24 cellular contexts compared by ENCODE assay signal in the genomic region with DNA sequence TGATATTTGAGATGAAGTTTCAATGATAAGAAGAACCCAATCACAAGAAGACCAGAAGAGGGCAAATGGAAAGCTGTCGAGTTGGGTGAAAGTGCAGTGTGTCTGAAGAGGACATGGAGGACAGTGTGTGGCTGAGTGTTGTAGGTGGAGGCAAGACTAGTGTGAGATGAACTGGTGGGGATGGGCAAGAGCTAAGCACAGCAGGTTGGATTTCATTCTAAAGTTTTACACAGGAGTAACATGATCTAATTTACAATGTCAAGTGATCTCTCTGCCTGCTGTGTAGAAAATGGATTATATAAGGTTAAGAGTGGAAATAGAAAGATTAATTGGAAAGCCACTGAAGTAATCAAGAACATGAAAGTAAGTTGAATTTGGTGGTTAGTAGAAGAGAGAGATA.
DNase-seq lines count a peak whose midpoint lies in the region; ATAC-seq, FAIRE-seq and TF ChIP-seq lines count a peak whose summit lies in the region.
"Had no signal": no experiment of that assay in that cellular context is flagged by ENCODE, and none has a peak within 500 bp of the region (broad histone marks: within the 10 kb centered on the region; RNA-seq: fewer than 3 reads in every experiment).

No MANE protein-coding gene starts in this region.

- H3K4me2 ChIP-seq in K562 (ENCODE audit: insufficient read depth, low read length) (no peak overlapping the region), neural progenitor cell (no peak overlapping the region)
- H3K4me2 ChIP-seq: A549; BLaER1 treated with 17β-estradiol and CSF1 and Interleukin-3, amounts not matched to agents 10 nM and 100 nM had no signal

- ATAC-seq in T-helper 17 cell (no peak), K562 (peak; percentile 54)
- ATAC-seq: A549 had no signal

- H3K4me1 ChIP-seq in K562 (replicated peaks in 1 of 2; ENCODE audit: control insufficient read depth in 2 of 2, insufficient read depth in 2 of 2, low read length in 2 of 2): peaks cover 0 to 24% of the 10 kb centered on the region in 2 experiments; a peak in 3 of 5 replicates
- no peaks in the 10 kb centered on the region for H3K4me1 ChIP-seq in neural progenitor cell
- H3K4me1 ChIP-seq: A549, HAP-1 had no signal

- H3K4me3 ChIP-seq in K562 (no peak overlapping the region), neural progenitor cell (no peak overlapping the region)
- H3K4me3 ChIP-seq: A549; BLaER1 treated with 17β-estradiol and CSF1 and Interleukin-3, amounts not matched to agents 10 nM and 100 nM; GM23248; HAP-1 had no signal

- no peak overlapping the region for H3K27ac ChIP-seq in K562 (ENCODE audit: extremely low read depth, low read depth, low read length)
- H3K27ac ChIP-seq in neural progenitor cell: no peak overlapping the region
- H3K27ac ChIP-seq: A549; BLaER1 treated with 17β-estradiol and CSF1 and Interleukin-3, amounts not matched to agents 10 nM and 100 nM; GM23248 had no signal

- TF ChIP-seq POLR2A in K562 (conservative IDR thresholded peaks at IDR 0.05): no peak

- peak overlapping the region; percentile 90 for H3K27ac Mint-ChIP-seq in activated CD4-positive, alpha-beta memory T cell treated with anti-CD3 and anti-CD28 coated beads, Interleukin-2, amount 10 ng/mL, durations not matched to agents 7 days and 5 days
- H3K27ac Mint-ChIP-seq in activated CD4-positive, alpha-beta memory T cell treated with anti-CD3 and anti-CD28 coated beads for 36 hours: no peak overlapping the region
- H3K27ac Mint-ChIP-seq in T-helper 17 cell (peak overlapping the region; percentile 1), neural progenitor cell (no peak overlapping the region)
- H3K27ac Mint-ChIP-seq: CD8-positive, alpha-beta memory T cell; IgD-negative memory B cell had no signal

- POLR2A ChIA-PET in activated CD4-positive, alpha-beta memory T cell treated with anti-CD3 and anti-CD28 coated beads, Interleukin-2, amount 10 ng/mL, durations not matched to agents 7 days and 5 days (lab: Charles Lee): interaction anchor here (0.6 to 1.5 kb wide), 2 partner anchors 78 to 321 kb away, joined by 3 to 5 read pairs; partner anchors contain the start of gene OSTC
- POLR2A ChIA-PET in activated CD4-positive, alpha-beta memory T cell treated with anti-CD3 and anti-CD28 coated beads for 36 hours (lab: Charles Lee): no interaction called here
- POLR2A ChIA-PET in HEK293T (lab: Yijun Ruan, JAX) (no interaction called here), K562 (lab: Yijun Ruan, JAX) (interaction anchor here (0.6 kb wide), 1 partner anchor 420 kb away, joined by 4 read pairs; no protein-coding TSS in a partner anchor)

- H3K36me3 ChIP-seq in K562 (ENCODE audit: control insufficient read depth, insufficient read depth, low read length) (no peaks in the 10 kb centered on the region), neural progenitor cell (no peaks in the 10 kb centered on the region)
- H3K36me3 ChIP-seq: BLaER1 treated with 17β-estradiol and CSF1 and Interleukin-3, amounts not matched to agents 10 nM and 100 nM; HAP-1 had no signal

- intact Hi-C loops in activated CD4-positive, alpha-beta memory T cell treated with anti-CD3 and anti-CD28 coated beads for 36 hours (cut with micrococcal nuclease): loop anchor here (5.0 kb wide), 1 partner anchor 846 kb away; the partner anchor contains the start of gene GAR1
- intact Hi-C loops in K562 (cut with micrococcal nuclease): no loop called here

- DNase-seq in activated CD4-positive, alpha-beta memory T cell treated with anti-CD3 and anti-CD28 coated beads, Interleukin-2, amount 10 ng/mL, durations not matched to agents 7 days and 5 days: no peak
- DNase-seq in activated CD4-positive, alpha-beta memory T cell treated with anti-CD3 and anti-CD28 coated beads for 36 hours: no peak
- DNase-seq in HEK293T (ENCODE audit: extremely low spot score) (peak; percentile 22), T-helper 17 cell (no peak), K562 (ENCODE audit: extremely low read depth in 1 of 4, low spot score in 3 of 4) (no peak), neural progenitor cell (ENCODE audit: low spot score) (no peak), iPS-NIHi7 (ENCODE audit: extremely low spot score) (no peak)
- DNase-seq: CD8-positive, alpha-beta memory T cell; GM23248; Kasumi-1; MM.1S; NCI-H1092; NCI-H146; NCI-H2029 treated with DMSO at 0.1 percent for 48 hours; NCI-H446 treated with DMSO at 0.1 percent for 48 hours; NCI-H69; NK-92 treated with Interleukin-12 subunit alpha and Interleukin-12 subunit beta, amount 100 ng/mL, for 24 hours; Right ventricle myocardium superior had no signal

- H3K9me3 ChIP-seq in T-helper 17 cell (ENCODE audit: control insufficient read depth, low read length, poor library complexity, severe bottlenecking): no peaks in the 10 kb centered on the region
- H3K9me3 ChIP-seq in K562 (replicated peaks; ENCODE audit: control insufficient read depth, insufficient read depth, low read depth, low read length): no peaks in the 10 kb centered on the region
- no peaks in the 10 kb centered on the region for H3K9me3 ChIP-seq in neural progenitor cell (ENCODE audit: low read depth)
- H3K9me3 ChIP-seq: A549; BLaER1 treated with 17β-estradiol and CSF1 and Interleukin-3, amounts not matched to agents 10 nM and 100 nM; HAP-1 had no signal

- no peak for TF ChIP-seq RAD21 in K562 (CRISPR knock-in tag; conservative IDR thresholded peaks at IDR 0.05 in 1 of 2, IDR thresholded peaks at IDR 0.05 in 1 of 2)

- 0% methylated on average over 1 of the region's 1 CpG for WGBS in K562 (ENCODE audit: insufficient coverage, low coverage, missing lambda C conversion rate)

- no peaks in the 10 kb centered on the region for H3K27me3 Mint-ChIP-seq in activated CD4-positive, alpha-beta memory T cell treated with anti-CD3 and anti-CD28 coated beads, Interleukin-2, amount 10 ng/mL, durations not matched to agents 7 days and 5 days
- H3K27me3 Mint-ChIP-seq in activated CD4-positive, alpha-beta memory T cell treated with anti-CD3 and anti-CD28 coated beads for 36 hours: no peaks in the 10 kb centered on the region
- no peaks in the 10 kb centered on the region for H3K27me3 Mint-ChIP-seq in T-helper 17 cell
- H3K27me3 Mint-ChIP-seq in neural progenitor cell (ENCODE audit: insufficient read depth, low read depth): no peaks in the 10 kb centered on the region
- H3K27me3 Mint-ChIP-seq: IgD-negative memory B cell had no signal

- TF ChIP-seq CTCF in K562 (IDR thresholded peaks at IDR 0.05 in 2 of 3, conservative IDR thresholded peaks at IDR 0.05 in 1 of 3; ENCODE audit: insufficient read depth in 2 of 3, low read depth in 1 of 3, low read length in 3 of 3) (no peak), neural progenitor cell (IDR thresholded peaks at IDR 0.05) (no peak)

- in situ Hi-C loops in K562 (cut with MboI): no loop called here

- H3K4me3 Mint-ChIP-seq in activated CD4-positive, alpha-beta memory T cell treated with anti-CD3 and anti-CD28 coated beads, Interleukin-2, amount 10 ng/mL, durations not matched to agents 7 days and 5 days: no peak overlapping the region
- no peak overlapping the region for H3K4me3 Mint-ChIP-seq in activated CD4-positive, alpha-beta memory T cell treated with anti-CD3 and anti-CD28 coated beads for 36 hours
- H3K4me3 Mint-ChIP-seq in T-helper 17 cell: peak overlapping the region; percentile 5
- H3K4me3 Mint-ChIP-seq in neural progenitor cell: no peak overlapping the region
- H3K4me3 Mint-ChIP-seq: CD8-positive, alpha-beta memory T cell; IgD-negative memory B cell had no signal

- no peak for FAIRE-seq in K562 (lab: Jason Lieb, UNC)
- FAIRE-seq: A549, GM12891, GM19239 had no signal

- H3F3A ChIP-seq in neural progenitor cell (ENCODE audit: low read depth): no peaks in the 10 kb centered on the region

- H4K20me1 ChIP-seq in K562 (replicated peaks; ENCODE audit: control insufficient read depth, insufficient read depth, low read length) (no peaks in the 10 kb centered on the region), neural progenitor cell (ENCODE audit: low read depth) (no peaks in the 10 kb centered on the region)
- H4K20me1 ChIP-seq: BLaER1 treated with 17β-estradiol and CSF1 and Interleukin-3, amounts not matched to agents 10 nM and 100 nM had no signal

- BruUV-seq in K562 (replicated peaks; lab: Mats Ljungman, UMichigan): no TSS peak

- H3K79me2 ChIP-seq in K562 (ENCODE audit: control insufficient read depth, insufficient read depth, low read length) (no peaks in the 10 kb centered on the region), neural progenitor cell (ENCODE audit: low read depth) (no peaks in the 10 kb centered on the region)

- H3K9ac ChIP-seq in K562 (ENCODE audit: insufficient read depth in 1 of 2, low read depth in 2 of 2, low read length in 2 of 2) (no peak overlapping the region), neural progenitor cell (no peak overlapping the region)
- H3K9ac ChIP-seq: BLaER1 treated with 17β-estradiol and CSF1 and Interleukin-3, amounts not matched to agents 10 nM and 100 nM; GM23248 had no signal

- H3K9me3 Mint-ChIP-seq in activated CD4-positive, alpha-beta memory T cell treated with anti-CD3 and anti-CD28 coated beads, Interleukin-2, amount 10 ng/mL, durations not matched to agents 7 days and 5 days: peaks cover 24% of the 10 kb centered on the region
- no peaks in the 10 kb centered on the region for H3K9me3 Mint-ChIP-seq in activated CD4-positive, alpha-beta memory T cell treated with anti-CD3 and anti-CD28 coated beads for 36 hours
- no peaks in the 10 kb centered on the region for H3K9me3 Mint-ChIP-seq in neural progenitor cell
- H3K9me3 Mint-ChIP-seq: CD8-positive, alpha-beta memory T cell had no signal

- peaks cover 34% of the 10 kb centered on the region for H3K4me1 Mint-ChIP-seq in activated CD4-positive, alpha-beta memory T cell treated with anti-CD3 and anti-CD28 coated beads, Interleukin-2, amount 10 ng/mL, durations not matched to agents 7 days and 5 days
- H3K4me1 Mint-ChIP-seq in activated CD4-positive, alpha-beta memory T cell treated with anti-CD3 and anti-CD28 coated beads for 36 hours (ENCODE audit: low read depth): peaks cover 22% of the 10 kb centered on the region
- peaks cover 10% of the 10 kb centered on the region for H3K4me1 Mint-ChIP-seq in T-helper 17 cell
- H3K4me1 Mint-ChIP-seq in neural progenitor cell: peaks cover 14% of the 10 kb centered on the region

- no peak for TF ChIP-seq EP300 in K562 (IDR thresholded peaks at IDR 0.05; ENCODE audit: low read length)

- CTCF ChIA-PET in activated CD4-positive, alpha-beta memory T cell treated with anti-CD3 and anti-CD28 coated beads, Interleukin-2, amount 10 ng/mL, durations not matched to agents 7 days and 5 days (lab: Charles Lee): no interaction called here
- CTCF ChIA-PET in activated CD4-positive, alpha-beta memory T cell treated with anti-CD3 and anti-CD28 coated beads for 36 hours (lab: Charles Lee): interaction anchor here (0.9 kb wide), 1 partner anchor 322 kb away, joined by 3 read pairs; no protein-coding TSS in a partner anchor
- CTCF ChIA-PET in HEK293T (lab: Yijun Ruan, JAX): no interaction called here
- CTCF ChIA-PET in K562 (lab: Yijun Ruan, JAX; ENCODE audit: low intra/inter-chr PET ratio): no interaction called here

- H2AFZ ChIP-seq in K562 (ENCODE audit: low read depth, low read length) (0 out of 2 replicates have a peak overlapping the region, but pooled peaks have one; percentile 18), neural progenitor cell (replicated peaks) (no peak overlapping the region)
- H2AFZ ChIP-seq: GM23248 had no signal

- H3K36me3 Mint-ChIP-seq in activated CD4-positive, alpha-beta memory T cell treated with anti-CD3 and anti-CD28 coated beads, Interleukin-2, amount 10 ng/mL, durations not matched to agents 7 days and 5 days (ENCODE audit: low read depth): peaks cover 46% of the 10 kb centered on the region
- H3K36me3 Mint-ChIP-seq in activated CD4-positive, alpha-beta memory T cell treated with anti-CD3 and anti-CD28 coated beads for 36 hours: no peaks in the 10 kb centered on the region
- no peaks in the 10 kb centered on the region for H3K36me3 Mint-ChIP-seq in T-helper 17 cell (ENCODE audit: low read depth)
- no peaks in the 10 kb centered on the region for H3K36me3 Mint-ChIP-seq in neural progenitor cell
- H3K36me3 Mint-ChIP-seq: CD8-positive, alpha-beta memory T cell had no signal

- no peaks in the 10 kb centered on the region for H3K27me3 ChIP-seq in K562 (ENCODE audit: control insufficient read depth in 2 of 2, insufficient read depth in 2 of 2, low read length in 2 of 2)
- H3K27me3 ChIP-seq in neural progenitor cell: no peaks in the 10 kb centered on the region
- H3K27me3 ChIP-seq: BLaER1 treated with 17β-estradiol and CSF1 and Interleukin-3, amounts not matched to agents 10 nM and 100 nM had no signal

- no peaks in the 10 kb centered on the region for H3K9me1 ChIP-seq in K562 (ENCODE audit: control insufficient read depth, insufficient read depth, low read length)

Comparison
In these comparisons a context has a peak if more than half of its experiments do, and no peak if none do; other contexts are left out.
1. H3K27ac Mint-ChIP-seq: peak in activated CD4-positive, alpha-beta memory T cell treated with anti-CD3 and anti-CD28 coated beads, Interleukin-2, amount 10 ng/mL, durations not matched to agents 7 days and 5 days (single experiment) and T-helper 17 cell (single experiment); none in activated CD4-positive, alpha-beta memory T cell treated with anti-CD3 and anti-CD28 coated beads for 36 hours (single experiment) and neural progenitor cell (single experiment).
2. POLR2A ChIA-PET loops: an anchor here in activated CD4-positive, alpha-beta memory T cell treated with anti-CD3 and anti-CD28 coated beads, Interleukin-2, amount 10 ng/mL, durations not matched to agents 7 days and 5 days (0.6 to 1.5 kb wide) and K562 (0.6 kb wide); none called in activated CD4-positive, alpha-beta memory T cell treated with anti-CD3 and anti-CD28 coated beads for 36 hours and HEK293T.